Comparison of ENCODE assay signal across 26 cellular contexts in the genomic region with DNA sequence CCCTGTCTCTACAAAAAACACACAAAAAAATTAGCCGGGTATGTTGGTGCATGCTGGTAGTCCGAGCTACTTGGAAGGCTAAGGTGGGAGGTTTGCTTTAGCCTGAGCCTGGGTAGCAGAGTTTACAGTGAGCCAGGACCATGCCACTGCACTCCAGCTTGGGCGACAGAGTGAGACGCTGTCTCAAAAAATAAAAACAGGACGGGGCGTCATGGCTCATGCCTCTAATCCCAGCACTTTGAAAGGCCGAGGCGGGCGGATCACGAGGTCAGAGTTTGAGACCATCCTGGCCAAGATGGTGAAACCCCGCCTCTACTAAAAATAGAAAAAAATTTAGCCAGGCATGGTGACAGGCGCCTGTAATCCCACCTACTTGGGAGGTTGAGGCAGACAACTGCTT.
"Had no signal": no experiment of that assay in that cellular context is flagged by ENCODE, and none has a peak within 500 bp of the region (broad histone marks: within the 10 kb centered on the region; RNA-seq: fewer than 3 reads in every experiment).

No MANE protein-coding gene starts in this region.

- DNase-seq: activated CD4-positive, alpha-beta memory T cell treated with anti-CD3 and anti-CD28 coated beads, Interleukin-2, amount 10 ng/mL, durations not matched to agents 7 days and 5 days; activated CD4-positive, alpha-beta T cell treated with anti-CD3 and anti-CD28 coated beads, Interleukin-2, amount 10 ng/mL, durations not matched to agents 24 days and 14 days; activated effector memory CD4-positive, alpha-beta T cell treated with anti-CD3 and anti-CD28 coated beads, Interleukin-2, amount 50 U/mL, for 16 hours; activated naive CD4-positive, alpha-beta T cell treated with anti-CD3 and anti-CD28 coated beads, Interleukin-2, amount 50 U/mL, for 16 hours; activated naive CD8-positive, alpha-beta T cell treated with anti-CD3 and anti-CD28 coated beads, Interleukin-2, amount 50 U/mL, for 24 hours; effector CD4-positive, alpha-beta T cell; islet precursor cell; left colon; naive thymus-derived CD8-positive, alpha-beta T cell; right lobe of liver; small intestine; stimulated activated CD4-positive, alpha-beta T cell treated with anti-CD3 and anti-CD28 coated beads, Interleukin-15, amount 100 ng/mL, for 24 hours; stomach had no signal

- H3K36me3 ChIP-seq: ovary had no signal

- ATAC-seq: activated CD4-positive, CD25-positive, alpha-beta regulatory T cell treated with anti-CD3 and anti-CD28 coated beads, Interleukin-2, amount 50 U/mL, for 24 hours; activated naive CD8-positive, alpha-beta T cell treated with anti-CD3 and anti-CD28 coated beads, Interleukin-2, amount 50 U/mL, for 24 hours; body of pancreas; left colon; naive thymus-derived CD8-positive, alpha-beta T cell; right lobe of liver; stimulated activated memory B cell treated with anti-CD40 and anti-IgM and Interleukin-4, amounts not matched to agents 10 μg/mL and 1 μg/mL and 100 μg/mL, for 72 hours had no signal

- H3K4me1 ChIP-seq: body of pancreas, right lobe of liver, suprapubic skin had no signal

- H3K27ac Mint-ChIP-seq: activated CD4-positive, alpha-beta memory T cell treated with anti-CD3 and anti-CD28 coated beads, Interleukin-2, amount 10 ng/mL, durations not matched to agents 7 days and 5 days; activated CD4-positive, alpha-beta T cell treated with anti-CD3 and anti-CD28 coated beads, Interleukin-2, amount 10 ng/mL, durations not matched to agents 24 days and 14 days; activated naive CD8-positive, alpha-beta T cell treated with anti-CD3 and anti-CD28 coated beads, Interleukin-2, amount 50 U/mL, for 24 hours; dendritic cell treated with granulocyte-macrophage colony-stimulating factor and Interleukin-4, amounts not matched to agents 40 ng/mL and 50 ng/mL, for 4 days; stimulated activated memory B cell treated with anti-CD40 and anti-IgM and Interleukin-4, amounts not matched to agents 10 μg/mL and 1 μg/mL and 100 μg/mL, for 72 hours; T-helper 2 cell treated with Interferon-gamma antibody and Interleukin-4, amounts not matched to agents 5 μg/mL and 100 μg/mL, for 36 hours had no signal

- H3K9me3 Mint-ChIP-seq: activated CD4-positive, alpha-beta memory T cell treated with anti-CD3 and anti-CD28 coated beads, Interleukin-2, amount 10 ng/mL, durations not matched to agents 7 days and 5 days; activated CD4-positive, alpha-beta T cell treated with anti-CD3 and anti-CD28 coated beads, Interleukin-2, amount 10 ng/mL, durations not matched to agents 24 days and 14 days; activated naive CD8-positive, alpha-beta T cell treated with anti-CD3 and anti-CD28 coated beads, Interleukin-2, amount 50 U/mL, for 24 hours; dendritic cell treated with granulocyte-macrophage colony-stimulating factor and Interleukin-4, amounts not matched to agents 40 ng/mL and 50 ng/mL, for 4 days; naive thymus-derived CD8-positive, alpha-beta T cell; stimulated activated memory B cell treated with anti-CD40 and anti-IgM and Interleukin-4, amounts not matched to agents 10 μg/mL and 1 μg/mL and 100 μg/mL, for 72 hours had no signal

- H3K27ac ChIP-seq: body of pancreas, cardiac muscle cell, ovary, right lobe of liver, stomach, suprapubic skin, tibial nerve, VCaP had no signal

- H3K27me3 ChIP-seq: body of pancreas, cardiac muscle cell, ovary, right lobe of liver, stomach, suprapubic skin, tibial nerve had no signal

- FAIRE-seq: frontal cortex, small intestine, urothelium cell line had no signal

- H3K4me3 Mint-ChIP-seq: activated CD4-positive, alpha-beta memory T cell treated with anti-CD3 and anti-CD28 coated beads, Interleukin-2, amount 10 ng/mL, durations not matched to agents 7 days and 5 days; activated CD4-positive, alpha-beta T cell treated with anti-CD3 and anti-CD28 coated beads, Interleukin-2, amount 10 ng/mL, durations not matched to agents 24 days and 14 days; activated naive CD8-positive, alpha-beta T cell treated with anti-CD3 and anti-CD28 coated beads, Interleukin-2, amount 50 U/mL, for 24 hours; dendritic cell treated with granulocyte-macrophage colony-stimulating factor and Interleukin-4, amounts not matched to agents 40 ng/mL and 50 ng/mL, for 4 days; naive thymus-derived CD8-positive, alpha-beta T cell; stimulated activated memory B cell treated with anti-CD40 and anti-IgM and Interleukin-4, amounts not matched to agents 10 μg/mL and 1 μg/mL and 100 μg/mL, for 72 hours; T-helper 2 cell treated with Interferon-gamma antibody and Interleukin-4, amounts not matched to agents 5 μg/mL and 100 μg/mL, for 36 hours had no signal

- H3K4me3 ChIP-seq: body of pancreas, cardiac muscle cell, lung, ovary, right lobe of liver, stomach, suprapubic skin, tibial nerve had no signal

- H3K27me3 Mint-ChIP-seq: activated CD4-positive, alpha-beta memory T cell treated with anti-CD3 and anti-CD28 coated beads, Interleukin-2, amount 10 ng/mL, durations not matched to agents 7 days and 5 days; activated CD4-positive, alpha-beta T cell treated with anti-CD3 and anti-CD28 coated beads, Interleukin-2, amount 10 ng/mL, durations not matched to agents 24 days and 14 days; activated naive CD8-positive, alpha-beta T cell treated with anti-CD3 and anti-CD28 coated beads, Interleukin-2, amount 50 U/mL, for 24 hours; dendritic cell treated with granulocyte-macrophage colony-stimulating factor and Interleukin-4, amounts not matched to agents 40 ng/mL and 50 ng/mL, for 4 days; naive thymus-derived CD8-positive, alpha-beta T cell; stimulated activated memory B cell treated with anti-CD40 and anti-IgM and Interleukin-4, amounts not matched to agents 10 μg/mL and 1 μg/mL and 100 μg/mL, for 72 hours had no signal

- H3K9me3 ChIP-seq: body of pancreas, ovary, right lobe of liver, stomach, suprapubic skin had no signal
